In genomic region chr15:62250978-62251377, GRCh38 we compare ENCODE assay signal across 9 cellular contexts.
"Had no signal": no experiment of that assay in that cellular context is flagged by ENCODE, and none has a peak within 500 bp of the region (broad histone marks: within the 10 kb centered on the region; RNA-seq: fewer than 3 reads in every experiment).

No MANE protein-coding gene starts in this region.

- H3K4me1 ChIP-seq: HAP-1 had no signal

- ATAC-seq: GM23338, HCT116, K562 had no signal

- H3K27ac ChIP-seq: HL-60 had no signal

- H3K4me3 ChIP-seq: GM23338, HAP-1, K562 had no signal

- H3K9me3 ChIP-seq: HAP-1 had no signal

- DNase-seq: H7, HFFc6, IMR-90, KG1 had no signal

- H2AFZ ChIP-seq: GM23338 had no signal

- H3K36me3 ChIP-seq: HAP-1 had no signal

- H3K4me2 ChIP-seq: GM23338 had no signal

- FAIRE-seq: K562 had no signal
